20 cellular contexts compared by ENCODE assay signal in genomic region chrX:135194684-135195083, GRCh38. TPM values are rescaled to one million over a fixed set of nuclear protein-coding genes. Genes with fewer than 3 reads are reported as not detected.
A peak's percentile ranks its signal among the peaks of the same experiment; 100 is the strongest.
DNase-seq lines count a peak whose midpoint lies in the region; ATAC-seq and TF ChIP-seq lines count a peak whose summit lies in the region.
"Had no signal": no experiment of that assay in that cellular context is flagged by ENCODE, and none has a peak within 500 bp of the region (broad histone marks: within the 10 kb centered on the region; RNA-seq: fewer than 3 reads in every experiment).

No MANE protein-coding gene starts in this region.

- no peaks in the 10 kb centered on the region for H3K9me2 ChIP-seq in SK-N-SH

- 5% methylated on average over 4 of the region's 16 CpGs for WGBS in SK-N-SH (ENCODE audit: low lambda C conversion rate)

- TF ChIP-seq POLR2A in NB4 (IDR thresholded peaks at IDR 0.05; ENCODE audit: extremely low read depth, insufficient read length), result no peak

- TF ChIP-seq CTCF in SK-N-SH (IDR thresholded peaks at IDR 0.05) (no peak), NB4 (IDR thresholded peaks at IDR 0.05; ENCODE audit: low read depth, low read length) (no peak), chondrocyte (IDR thresholded peaks at IDR 0.05) (no peak)

- H3K36me3 Mint-ChIP-seq in chondrocyte (ENCODE audit: low read depth), result no peaks in the 10 kb centered on the region
- H3K36me3 Mint-ChIP-seq: CD14-positive monocyte had no signal

- no peak overlapping the region for H3K27ac Mint-ChIP-seq in chondrocyte (ENCODE audit: unreplicated experiment)
- H3K27ac Mint-ChIP-seq: T-helper 1 cell treated with Interleukin-12 subunit alpha and Interleukin-12 subunit beta and Interleukin-4 antibody, amounts not matched to agents 30 μg/mL and 1 μg/mL, for 36 hours had no signal

- no peak for TF ChIP-seq EP300 in SK-N-SH (IDR thresholded peaks at IDR 0.05; ENCODE audit: borderline replicate concordance in 1 of 2, low read depth in 1 of 2, low read length in 1 of 2)

- ATAC-seq in SK-N-SH treated with all-trans-retinoic acid at 6 μM for 48 hours (no peak), GM19467 (IDR thresholded peaks at IDR 0.05; ENCODE audit: unreplicated experiment) (no peak)

- H3K27me3 Mint-ChIP-seq in chondrocyte (ENCODE audit: low read depth), result no peaks in the 10 kb centered on the region

- H3K27me3 ChIP-seq in SK-N-SH (ENCODE audit: insufficient read depth), result peaks cover 16% of the 10 kb centered on the region; the same call in 1 of the 2 replicates
- H3K27me3 ChIP-seq: MG63, Peyer's patch had no signal

- H3K36me3 ChIP-seq in SK-N-SH (replicated peaks in 1 of 2; ENCODE audit: control insufficient read depth in 1 of 2, insufficient read depth in 2 of 2, low read length in 1 of 2), result no peaks in the 10 kb centered on the region
- H3K36me3 ChIP-seq: MG63, Peyer's patch had no signal

- H4K20me1 ChIP-seq in SK-N-SH (ENCODE audit: insufficient read depth), result no peaks in the 10 kb centered on the region

- H2AFZ ChIP-seq in SK-N-SH (ENCODE audit: low read depth), result no peak overlapping the region

- H3K27ac ChIP-seq in SK-N-SH (ENCODE audit: low read depth in 2 of 2, low read length in 1 of 2), result no peak overlapping the region
- H3K27ac ChIP-seq: Peyer's patch had no signal

- no peak overlapping the region for H3K4me3 ChIP-seq in SK-N-SH (ENCODE audit: low read depth in 2 of 2, low read length in 1 of 2)
- no peak overlapping the region for H3K4me3 ChIP-seq in NB4 (ENCODE audit: low read depth, low read length)
- H3K4me3 ChIP-seq: MG63, Peyer's patch had no signal

- no peaks in the 10 kb centered on the region for H3K9me3 ChIP-seq in SK-N-SH
- H3K9me3 ChIP-seq: MG63, Peyer's patch had no signal

- TF ChIP-seq RAD21 in SK-N-SH (IDR thresholded peaks at IDR 0.05; ENCODE audit: low read length), result no peak

- no peaks in the 10 kb centered on the region for H3K4me1 Mint-ChIP-seq in chondrocyte (ENCODE audit: low read depth)
- H3K4me1 Mint-ChIP-seq: CD14-positive monocyte had no signal

- no peak overlapping the region for H3K9ac ChIP-seq in SK-N-SH

- H3K9me3 Mint-ChIP-seq in chondrocyte (ENCODE audit: low read depth), result peaks cover 41% of the 10 kb centered on the region
- H3K9me3 Mint-ChIP-seq: T-helper 1 cell treated with Interleukin-12 subunit alpha and Interleukin-12 subunit beta and Interleukin-4 antibody, amounts not matched to agents 30 μg/mL and 1 μg/mL, for 36 hours had no signal

- CTCF ChIA-PET in SK-N-SH (lab: Yijun Ruan, JAX), result interaction anchor here (1.4 kb wide), 1 partner anchor 11 kb away, joined by 3 read pairs; no protein-coding TSS in a partner anchor

- H3K79me2 ChIP-seq in SK-N-SH (ENCODE audit: insufficient read depth), result no peaks in the 10 kb centered on the region

- H3K4me3 Mint-ChIP-seq in chondrocyte (ENCODE audit: unreplicated experiment), result no peak overlapping the region
- H3K4me3 Mint-ChIP-seq: CD14-positive monocyte; T-helper 1 cell treated with Interleukin-12 subunit alpha and Interleukin-12 subunit beta and Interleukin-4 antibody, amounts not matched to agents 30 μg/mL and 1 μg/mL, for 36 hours had no signal

- H3K4me2 ChIP-seq in SK-N-SH, result no peak overlapping the region

- DNase-seq in SK-N-SH, result peak; percentile 11
- DNase-seq in NB4 (ENCODE audit: low read depth), result peak; percentile 1
- peak; percentile 67 for DNase-seq in chondrocyte (ENCODE audit: low spot score)
- no peak for DNase-seq in stimulated activated CD4-positive, alpha-beta T cell treated with anti-CD3 and anti-CD28 coated beads, Interleukin-4, amount 100 ng/mL, for 1 hour
- no peak for DNase-seq in Ammon's horn (ENCODE audit: low spot score)
- DNase-seq: Karpas-422, MG63, NCI-H1105, NCI-H1930, NCI-H2171, NCI-H774, Peyer's patch, Right ventricle myocardium superior had no signal

- H3F3A ChIP-seq in SK-N-SH (replicated peaks; ENCODE audit: insufficient read depth), result no peaks in the 10 kb centered on the region

- POLR2A ChIA-PET in SK-N-SH (lab: Yijun Ruan, JAX), result no interaction called here

- no peaks in the 10 kb centered on the region; a peak in 1 of 4 replicates for H3K4me1 ChIP-seq in SK-N-SH (ENCODE audit: control insufficient read depth in 1 of 2, insufficient read depth in 2 of 2, low read depth in 1 of 2, low read length in 1 of 2)
- H3K4me1 ChIP-seq: Peyer's patch had no signal

TF ChIP-seq in SK-N-SH, 30 proteins besides CTCF, POLR2A, EP300 and RAD21 (continues in another document):
- TF ChIP-seq FOSL2 (IDR thresholded peaks at IDR 0.05; ENCODE audit: borderline replicate concordance, low read depth) (no peak), RFX5 (IDR thresholded peaks at IDR 0.05; ENCODE audit: low read length) (no peak), RCOR1 (IDR thresholded peaks at IDR 0.05; ENCODE audit: low read length) (no peak), CHD2 (IDR thresholded peaks at IDR 0.05; ENCODE audit: low read length, partially characterized antibody) (no peak), USF2 (IDR thresholded peaks at IDR 0.05; ENCODE audit: borderline replicate concordance, low read depth, low read length) (no peak), FOXJ3 (CRISPR knock-in tag; IDR thresholded peaks at IDR 0.05) (no peak), RXRA (IDR thresholded peaks at IDR 0.05; ENCODE audit: borderline replicate concordance, low read depth) (no peak), PBX3 (IDR thresholded peaks at IDR 0.05) (no peak), JUND (IDR thresholded peaks at IDR 0.05) (no peak), YY1 (IDR thresholded peaks at IDR 0.05; ENCODE audit: low read depth) (no peak)

TF ChIP-seq in SK-N-SH treated with all-trans-retinoic acid at 6 μM for 48 hours, 23 proteins besides CTCF, POLR2A, EP300 and RAD21 (continues in another document):
- TF ChIP-seq ZFP3 (CRISPR knock-in tag; IDR thresholded peaks at IDR 0.05) (no peak), TSHZ2 (CRISPR knock-in tag; IDR thresholded peaks at IDR 0.05) (no peak), PATZ1 (CRISPR knock-in tag; IDR thresholded peaks at IDR 0.05; ENCODE audit: borderline replicate concordance) (no peak), SNAI2 (CRISPR knock-in tag; IDR thresholded peaks at IDR 0.05) (no peak), POU6F1 (CRISPR knock-in tag; IDR thresholded peaks at IDR 0.05; ENCODE audit: borderline replicate concordance, low read depth) (no peak), ZNF70 (CRISPR knock-in tag; IDR thresholded peaks at IDR 0.05) (no peak), TCF4 (CRISPR knock-in tag; IDR thresholded peaks at IDR 0.05; ENCODE audit: borderline replicate concordance) (no peak)

RNA-seq across cellular contexts. Expression of gene CT55, which starts 23.5 kb away (rescaled TPM):
- 1.5 and 1.9 TPM in 2 replicates for polyA plus RNA-seq in SK-N-SH (2012; rRNA removed)
- polyA plus RNA-seq in SK-N-SH (2012; cell fraction: cytosol; rRNA removed), result 1.6 and 1.8 TPM in 2 replicates
- polyA plus RNA-seq in SK-N-SH (2012; cell fraction: nucleus; rRNA removed), result 1.2 and 1.4 TPM in 2 replicates
- not detected in 3 replicates for total RNA-seq in chondrocyte
- total RNA-seq: G401, NCI-H460, Peyer's patch, Right ventricle myocardium superior had no signal
- polyA plus RNA-seq: CD14-positive monocyte had no signal

RNA-seq across cellular contexts. Expression of gene ETDA, which starts 57.2 kb away (rescaled TPM):
- not detected in 2 replicates for polyA plus RNA-seq in SK-N-SH (2012; rRNA removed)
- polyA plus RNA-seq in SK-N-SH (2012; cell fraction: cytosol; rRNA removed), result not detected in 2 replicates
- not detected in 2 replicates for polyA plus RNA-seq in SK-N-SH (2012; cell fraction: nucleus; rRNA removed)
- not detected in 3 replicates for total RNA-seq in chondrocyte
- total RNA-seq: G401, H4, NCI-H460, Peyer's patch, Right ventricle myocardium superior had no signal
- polyA plus RNA-seq: CD14-positive monocyte had no signal

Comparison
In these comparisons a context has a peak if more than half of its experiments do, and no peak if none do; other contexts are left out.
1. DNase-seq: peak in SK-N-SH (single experiment), NB4 (single experiment) and chondrocyte (single experiment); none in stimulated activated CD4-positive, alpha-beta T cell treated with anti-CD3 and anti-CD28 coated beads, Interleukin-4, amount 100 ng/mL, for 1 hour (single experiment) and Ammon's horn (single experiment).